In the genomic region with DNA sequence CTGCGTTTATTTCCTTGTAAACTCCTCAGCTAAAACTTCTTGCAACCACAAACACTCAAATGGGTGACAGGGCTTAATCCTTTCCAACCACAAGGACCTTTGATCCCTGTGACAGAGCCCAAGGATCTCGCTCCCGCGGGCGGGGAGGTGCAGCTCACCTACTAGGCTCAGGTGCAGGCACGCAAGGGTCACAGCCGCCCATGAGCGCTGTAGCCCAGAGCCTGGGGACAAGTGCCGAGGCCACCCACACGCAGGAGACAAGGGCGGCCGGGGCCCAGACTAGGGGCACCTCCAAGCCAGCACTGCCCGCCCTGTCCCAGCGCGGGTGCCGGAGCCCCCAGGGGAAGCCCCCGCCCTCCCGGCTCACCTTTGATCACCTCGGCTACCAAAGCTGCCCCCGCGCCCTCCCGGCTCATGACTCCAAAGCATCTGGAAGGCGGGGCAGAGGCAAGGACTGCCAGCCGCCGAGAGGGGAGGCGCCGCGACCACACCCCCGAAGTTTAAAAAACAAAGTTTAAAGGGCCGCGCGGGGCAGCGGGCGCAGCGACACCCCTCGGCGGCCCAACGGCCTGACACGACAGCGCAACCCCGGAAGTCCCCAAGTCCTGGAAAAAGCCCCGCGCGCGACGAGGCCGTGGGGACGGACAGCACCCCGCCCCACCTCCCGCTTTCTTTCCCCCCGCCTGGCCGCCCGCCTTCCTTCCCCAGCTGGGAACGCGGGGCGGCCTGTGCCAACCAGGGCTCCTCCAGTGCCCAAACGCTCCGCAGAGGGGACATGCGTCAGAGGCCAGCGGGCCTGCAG, we compare ENCODE assay signal across 8 cellular contexts. TPM values are rescaled to one million over a fixed set of nuclear protein-coding genes. Genes with fewer than 3 reads are reported as not detected.
DNase-seq lines count a peak whose midpoint lies in the region; ATAC-seq and TF ChIP-seq lines count a peak whose summit lies in the region.

No MANE protein-coding gene starts in this region.

- TF ChIP-seq CTCF in GM12864 (IDR thresholded peaks at IDR 0.05; ENCODE audit: low read depth, low read length, missing control alignments) (peak; percentile 65), MM.1S (IDR thresholded peaks at IDR 0.05; ENCODE audit: low read length) (peak; percentile 66), colonic mucosa (IDR thresholded peaks at IDR 0.05) (peak; percentile 67), left lung (IDR thresholded peaks at IDR 0.05) (peak; percentile 37 to 54)

- H3K27ac ChIP-seq in MM.1S (ENCODE audit: low read length) = no peak overlapping the region
- H3K27ac ChIP-seq in colonic mucosa = peak overlapping the region; percentile 94
- peak overlapping the region; percentile 81 to 86 for H3K27ac ChIP-seq in left lung

- H3K9me3 ChIP-seq in MM.1S (replicated peaks; ENCODE audit: insufficient read depth, low read length) (no peaks in the 10 kb centered on the region), colonic mucosa (no peaks in the 10 kb centered on the region), left lung (no peaks in the 10 kb centered on the region)

- ATAC-seq in left lung = peak; percentile 94

- H3K9me2 ChIP-seq in MM.1S (replicated peaks; ENCODE audit: insufficient read depth, low read length) = no peaks in the 10 kb centered on the region

- 0 out of 2 replicates have a peak, but pooled peaks cover 6% of the 10 kb centered on the region for H3K4me1 ChIP-seq in MM.1S (ENCODE audit: low read length)
- peaks cover 5% of the 10 kb centered on the region for H3K4me1 ChIP-seq in colonic mucosa
- H3K4me1 ChIP-seq in left lung = peaks cover 0 to 13% of the 10 kb centered on the region in 2 donors

- H4K20me1 ChIP-seq in MM.1S (ENCODE audit: insufficient read depth, low read length) = no peaks in the 10 kb centered on the region

- peak overlapping the region; percentile 73 for H3K4me3 Mint-ChIP-seq in activated CD4-positive, alpha-beta T cell treated with anti-CD3 and anti-CD28 coated beads, Interleukin-2, amount 10 ng/mL, durations not matched to agents 7 days and 5 days

- H3K4me3 ChIP-seq in GM12864 (ENCODE audit: low read depth, low read length) = peak overlapping the region; percentile 81
- peak overlapping the region; percentile 92 for H3K4me3 ChIP-seq in MM.1S (ENCODE audit: low read length)
- H3K4me3 ChIP-seq in colonic mucosa = peak overlapping the region; percentile 76
- peak overlapping the region; percentile 55 to 63 for H3K4me3 ChIP-seq in left lung

- H3K9me3 Mint-ChIP-seq in activated CD4-positive, alpha-beta T cell treated with anti-CD3 and anti-CD28 coated beads, Interleukin-2, amount 10 ng/mL, durations not matched to agents 7 days and 5 days = no peaks in the 10 kb centered on the region

- POLR2A ChIA-PET in activated CD4-positive, alpha-beta T cell treated with anti-CD3 and anti-CD28 coated beads, Interleukin-2, amount 10 ng/mL, durations not matched to agents 7 days and 5 days (lab: Charles Lee) = no interaction called here

- CTCF ChIA-PET in activated CD4-positive, alpha-beta T cell treated with anti-CD3 and anti-CD28 coated beads, Interleukin-2, amount 10 ng/mL, durations not matched to agents 7 days and 5 days (lab: Charles Lee) = interaction anchor here (0.6 to 2.1 kb wide), 7 partner anchors 10 to 552 kb away, joined by 3 to 6 read pairs (median 3); no protein-coding TSS in a partner anchor

- H3K36me3 ChIP-seq in MM.1S (replicated peaks; ENCODE audit: insufficient read depth, low read length) = no peaks in the 10 kb centered on the region
- H3K36me3 ChIP-seq in colonic mucosa = no peaks in the 10 kb centered on the region
- H3K36me3 ChIP-seq in left lung = no peaks in the 10 kb centered on the region

- peak; percentile 12 for DNase-seq in GM12864 (ENCODE audit: low read depth)
- DNase-seq in GOT3 (lab: John Stamatoyannopoulos, UW) = peak; percentile 0
- peak; percentile 72 for DNase-seq in MM.1S
- peak; percentile 78 for DNase-seq in activated CD4-positive, alpha-beta T cell treated with anti-CD3 and anti-CD28 coated beads, Interleukin-2, amount 10 ng/mL, durations not matched to agents 7 days and 5 days
- peak; percentile 91 for DNase-seq in colonic mucosa
- DNase-seq in left lung = peak; percentile 79 to 92
- peak; percentile 75 to 78 for DNase-seq in stimulated activated CD4-positive, alpha-beta T cell treated with anti-CD3 and anti-CD28 coated beads, Interleukin-2, amount 100 ng/mL, for 24 hours
- no peak for DNase-seq in foreskin melanocyte

- peak overlapping the region; percentile 68 for H3K27ac Mint-ChIP-seq in activated CD4-positive, alpha-beta T cell treated with anti-CD3 and anti-CD28 coated beads, Interleukin-2, amount 10 ng/mL, durations not matched to agents 7 days and 5 days

- H3K4me1 Mint-ChIP-seq in activated CD4-positive, alpha-beta T cell treated with anti-CD3 and anti-CD28 coated beads, Interleukin-2, amount 10 ng/mL, durations not matched to agents 7 days and 5 days = peaks cover 17% of the 10 kb centered on the region

- H3K27me3 ChIP-seq in MM.1S (replicated peaks; ENCODE audit: insufficient read depth, low read length) (no peaks in the 10 kb centered on the region), colonic mucosa (no peaks in the 10 kb centered on the region), left lung (peaks cover 0 to 25% of the 10 kb centered on the region in 2 donors)

- H3K36me3 Mint-ChIP-seq in activated CD4-positive, alpha-beta T cell treated with anti-CD3 and anti-CD28 coated beads, Interleukin-2, amount 10 ng/mL, durations not matched to agents 7 days and 5 days (ENCODE audit: low read depth) = no peaks in the 10 kb centered on the region

- H3K9ac ChIP-seq in MM.1S (ENCODE audit: low read length) = peak overlapping the region; percentile 80
- H3K9ac ChIP-seq in colonic mucosa (ENCODE audit: low read depth in 2 of 2, low read length in 2 of 2) = peak overlapping the region; percentile 75 to 81

- H3K79me2 ChIP-seq in MM.1S (ENCODE audit: low read length) = no peaks in the 10 kb centered on the region

- H3F3A ChIP-seq in MM.1S (ENCODE audit: insufficient read depth, low read length) = peaks cover 11% of the 10 kb centered on the region; the same call in 1 of the 2 replicates

- H2AFZ ChIP-seq in MM.1S (ENCODE audit: low read length) = peak overlapping the region; percentile 100

- peaks cover 24% of the 10 kb centered on the region for H3K27me3 Mint-ChIP-seq in activated CD4-positive, alpha-beta T cell treated with anti-CD3 and anti-CD28 coated beads, Interleukin-2, amount 10 ng/mL, durations not matched to agents 7 days and 5 days

- H3K4me2 ChIP-seq in MM.1S (ENCODE audit: low read depth, low read length) = peak overlapping the region; percentile 98

- intact Hi-C loops in colonic mucosa (cut with DNase I) (loop anchor here (10.0 kb wide), 1 partner anchor 48 kb away; a partner anchor contains a TSS), left lung (cut with DNase I) (no loop called here)

RNA-seq across cellular contexts. Expression of a gene that starts 53.0 kb away (rescaled TPM):
- total RNA-seq in activated CD4-positive, alpha-beta T cell treated with anti-CD3 and anti-CD28 coated beads, Interleukin-2, amount 10 ng/mL, durations not matched to agents 7 days and 5 days = under 1 TPM; 0.62 to 0.83 TPM
- total RNA-seq in colonic mucosa (10 to 100 TPM; 12.7 to 17.3 TPM), left lung (10 to 100 TPM; 10.5 to 17.1 TPM)

Comparison
In these comparisons a context has a peak if more than half of its experiments do, and no peak if none do; other contexts are left out.
1. RNA of a gene that starts 53.0 kb away (total RNA-seq): 12.7 to 17.3 TPM in colonic mucosa and 10.5 to 17.1 TPM in left lung; 0.62 to 0.83 TPM in activated CD4-positive, alpha-beta T cell treated with anti-CD3 and anti-CD28 coated beads, Interleukin-2, amount 10 ng/mL, durations not matched to agents 7 days and 5 days; every median in the first group is over 4 times any median in the second.
2. Peak in every context shown above with its lines, with median percentiles within 50 percentile points of each other: H3K4me3 ChIP-seq and CTCF ChIP-seq.